In genomic region chr15:78056714-78057269, GRCh38 we compare ENCODE assay signal across 1 cellular context.
A peak's percentile ranks its signal among the peaks of the same experiment; 100 is the strongest.
TF ChIP-seq lines count a peak whose summit lies in the region.

No MANE protein-coding gene starts in this region.

TF ChIP-seq in SK-N-SH, 30 proteins besides CTCF, POLR2A, EP300 and RAD21 (continued from another document):
- TF ChIP-seq EZH2phosphoT487 (IDR thresholded peaks at IDR 0.05; ENCODE audit: borderline replicate concordance, low read depth), result no peak
- TF ChIP-seq GATA2 (CRISPR knock-in tag; IDR thresholded peaks at IDR 0.05), result no peak
- TF ChIP-seq FOSL2 (IDR thresholded peaks at IDR 0.05; ENCODE audit: borderline replicate concordance, low read depth), result peak; percentile 57; the same call in 1 of the 2 replicates
- no peak for TF ChIP-seq ELF1 (IDR thresholded peaks at IDR 0.05)
- TF ChIP-seq MAX (IDR thresholded peaks at IDR 0.05; ENCODE audit: low read depth), result no peak
- no peak for TF ChIP-seq MXI1 (IDR thresholded peaks at IDR 0.05; ENCODE audit: low read depth, low read length)
- no peak for TF ChIP-seq RFX5 (IDR thresholded peaks at IDR 0.05; ENCODE audit: low read length)
- TF ChIP-seq CHD2 (IDR thresholded peaks at IDR 0.05; ENCODE audit: low read length, partially characterized antibody), result no peak
- TF ChIP-seq, protein P1, sequence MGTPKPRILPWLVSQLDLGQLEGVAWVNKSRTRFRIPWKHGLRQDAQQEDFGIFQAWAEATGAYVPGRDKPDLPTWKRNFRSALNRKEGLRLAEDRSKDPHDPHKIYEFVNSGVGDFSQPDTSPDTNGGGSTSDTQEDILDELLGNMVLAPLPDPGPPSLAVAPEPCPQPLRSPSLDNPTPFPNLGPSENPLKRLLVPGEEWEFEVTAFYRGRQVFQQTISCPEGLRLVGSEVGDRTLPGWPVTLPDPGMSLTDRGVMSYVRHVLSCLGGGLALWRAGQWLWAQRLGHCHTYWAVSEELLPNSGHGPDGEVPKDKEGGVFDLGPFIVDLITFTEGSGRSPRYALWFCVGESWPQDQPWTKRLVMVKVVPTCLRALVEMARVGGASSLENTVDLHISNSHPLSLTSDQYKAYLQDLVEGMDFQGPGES (IDR thresholded peaks at IDR 0.05; ENCODE audit: low read depth, low read length), result no peak
- 0 out of 2 replicates have a peak, but pooled peaks have one; percentile 4 for TF ChIP-seq NRF1 (IDR thresholded peaks at IDR 0.05; ENCODE audit: low read depth, low read length)
- TF ChIP-seq JUND (IDR thresholded peaks at IDR 0.05), result peak; percentile 44; the same call in 1 of the 2 replicates
- no peak for TF ChIP-seq USF1 (IDR thresholded peaks at IDR 0.05; ENCODE audit: borderline replicate concordance, low read depth)
- no peak for TF ChIP-seq GABPA (IDR thresholded peaks at IDR 0.05; ENCODE audit: low read depth)
- TF ChIP-seq FOXJ3 (CRISPR knock-in tag; IDR thresholded peaks at IDR 0.05), result no peak
